Comparison of ENCODE assay signal across 13 cellular contexts in the genomic region with DNA sequence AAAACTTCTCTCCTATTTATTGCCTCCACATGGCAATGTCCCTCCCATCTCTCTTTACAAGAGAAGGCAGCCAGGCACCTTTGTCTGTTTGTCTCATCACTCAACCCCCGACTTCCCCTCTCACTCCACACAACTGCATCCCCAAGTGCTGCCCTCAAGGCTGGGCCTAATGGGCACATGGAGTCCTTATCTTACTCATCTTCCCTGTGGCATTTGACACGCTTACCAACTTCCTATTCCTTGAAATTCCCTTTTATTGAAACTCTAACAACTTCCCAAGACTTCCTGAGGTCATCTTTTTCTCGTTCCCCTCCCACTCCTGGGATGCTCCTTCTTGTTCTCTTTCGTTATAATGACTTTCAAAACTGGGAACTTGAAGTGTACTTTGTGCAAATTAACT.
"Had no signal": no experiment of that assay in that cellular context is flagged by ENCODE, and none has a peak within 500 bp of the region (broad histone marks: within the 10 kb centered on the region; RNA-seq: fewer than 3 reads in every experiment).

No MANE protein-coding gene starts in this region.

- H3K9me3 ChIP-seq: gastroesophageal sphincter, heart right ventricle, transverse colon had no signal

- H3K4me1 ChIP-seq: gastroesophageal sphincter, transverse colon had no signal

- H3K27me3 ChIP-seq: gastroesophageal sphincter, heart right ventricle, transverse colon had no signal

- DNase-seq: activated CD4-positive, alpha-beta T cell treated with anti-CD3 and anti-CD28 coated beads, Interleukin-2, amount 50 U/mL, for 48 hours; activated CD4-positive, CD25-positive, alpha-beta regulatory T cell treated with anti-CD3 and anti-CD28 coated beads, Interleukin-2, amount 50 U/mL, for 72 hours; activated naive CD4-positive, alpha-beta T cell treated with anti-CD3 and anti-CD28 coated beads, Interleukin-2, amount 10 ng/mL, durations not matched to agents 7 days and 5 days; endodermal cell; erythroblast; heart right ventricle; naive thymus-derived CD4-positive, alpha-beta T cell; retina; stimulated activated CD4-positive, alpha-beta T cell treated with anti-CD3 and anti-CD28 coated beads, Interleukin-4, amount 100 ng/mL, for 24 hours; stimulated activated naive CD4-positive, alpha-beta T cell treated with Interleukin-2 at 50 U/mL for 16 hours; transverse colon had no signal

- H3K36me3 ChIP-seq: gastroesophageal sphincter, heart right ventricle, transverse colon had no signal

- ATAC-seq: gastroesophageal sphincter; naive thymus-derived CD4-positive, alpha-beta T cell had no signal

- H3K27ac ChIP-seq: gastroesophageal sphincter, transverse colon had no signal

- H3K4me3 ChIP-seq: gastroesophageal sphincter, heart right ventricle, skin epidermis, transverse colon had no signal
